ENCODE assay signal across 8 cellular contexts in genomic region chr9:136644343-136644592, GRCh38. TPM values are rescaled to one million over a fixed set of nuclear protein-coding genes. Genes with fewer than 3 reads are reported as not detected.
DNase-seq lines count a peak whose midpoint lies in the region; ATAC-seq and TF ChIP-seq lines count a peak whose summit lies in the region.

No MANE protein-coding gene starts in this region.

- intact Hi-C loops in heart left ventricle (cut with DNase I) (loop anchor here in 4 of 10 donors (2.0 to 5.0 kb wide), 2 partner anchors 15 to 48 kb away; no protein-coding TSS in a partner anchor), left ventricle myocardium superior (cut with micrococcal nuclease) (no loop called here)

- peaks cover 0 to 3% (median 0%) of the 10 kb centered on the region in 9 donors for H3K27me3 ChIP-seq in heart left ventricle

- no peak for TF ChIP-seq POLR2A in heart left ventricle (IDR thresholded peaks at IDR 0.05)
- TF ChIP-seq POLR2A in GM18505 (IDR thresholded peaks at IDR 0.05; ENCODE audit: borderline replicate concordance, extremely low read depth, insufficient read depth, insufficient read length), result no peak

- no peaks in the 10 kb centered on the region for H3K9me3 ChIP-seq in heart left ventricle

- no peak for TF ChIP-seq CTCF in heart left ventricle (IDR thresholded peaks at IDR 0.05)
- no peak for TF ChIP-seq CTCF in astrocyte of the spinal cord (IDR thresholded peaks at IDR 0.05; ENCODE audit: low read depth, low read length)

- ATAC-seq in heart left ventricle (peak in 1 of 4 donors; percentile 55), left ventricle myocardium superior (no peak), left lobe of liver (no peak), GM18505 (IDR thresholded peaks at IDR 0.05; ENCODE audit: unreplicated experiment) (no peak)

- H3K27ac ChIP-seq in heart left ventricle, result peak overlapping the region; percentile 78 to 99 (median 94)

- in situ Hi-C loops in astrocyte of the spinal cord (cut with HindIII; ENCODE audit: low sequenced_read_pairs), result no loop called here

- peak in 3 of 5 donors; percentile 92 to 96 (median 94) for DNase-seq in heart left ventricle
- no peak for DNase-seq in left ventricle myocardium superior
- peak; percentile 39 for DNase-seq in astrocyte of the spinal cord (ENCODE audit: low read depth, low spot score)
- DNase-seq in left lobe of liver (ENCODE audit: low spot score), result peak; percentile 89
- DNase-seq in effector CD4-positive, alpha-beta T cell, result no peak
- no peak for DNase-seq in OCI-M2 (lab: John Stamatoyannopoulos, UW; ENCODE audit: unreplicated experiment)
- DNase-seq in NCI-H2227 treated with DMSO at 0.1 percent for 48 hours (lab: John Stamatoyannopoulos, UW), result no peak

- no peaks in the 10 kb centered on the region for H3K36me3 ChIP-seq in heart left ventricle

- H3K4me1 ChIP-seq in heart left ventricle, result peaks cover 4 to 75% (median 48%) of the 10 kb centered on the region in 12 donors

- WGBS in heart left ventricle, 4 donors, result 9 to 20% (median 11%) methylated on average over 2 to 15 of the region's 15 CpGs; no CpG with 5 or more reads in 1 of the 4 donors

- H3K4me3 ChIP-seq in heart left ventricle, result peak overlapping the region; percentile 21 to 64 (median 54)
- no peak overlapping the region for H3K4me3 ChIP-seq in astrocyte of the spinal cord (ENCODE audit: low read depth, low read length)

RNA-seq across cellular contexts. Expression of gene EGFL7, which starts 18.4 kb away (rescaled TPM):
- 100 to 1,000 TPM in 2 of 9 donors, 10 to 100 TPM in 7; 56.4 to 142 (median 94.0) TPM for total RNA-seq in heart left ventricle
- 100 to 1,000 TPM; 103 to 137 TPM for polyA plus RNA-seq in heart left ventricle
- total RNA-seq in left ventricle myocardium superior, result 63.8 TPM
- total RNA-seq in left lobe of liver, result 42.3 TPM

RNA-seq across cellular contexts. Expression of gene AGPAT2, which starts 43.0 kb away (rescaled TPM):
- total RNA-seq in heart left ventricle (10 to 100 TPM; 52.4 to 90.7 (median 62.5) TPM), left ventricle myocardium superior (53.8 TPM), left lobe of liver (213 TPM)
- 100 to 1,000 TPM in 1 of 2 donors, 10 to 100 TPM in 1; 88.8 to 122 TPM for polyA plus RNA-seq in heart left ventricle

Comparison
In these comparisons a context has a peak if more than half of its experiments do, and no peak if none do; other contexts are left out.
1. DNase-seq: peak in heart left ventricle (3 of 5), astrocyte of the spinal cord (single experiment) and left lobe of liver (single experiment); none in left ventricle myocardium superior (single experiment), effector CD4-positive, alpha-beta T cell (single experiment), OCI-M2 (single experiment) and NCI-H2227 treated with DMSO at 0.1 percent for 48 hours (single experiment).